ENCODE assay signal across 2 cellular contexts in the genomic region with DNA sequence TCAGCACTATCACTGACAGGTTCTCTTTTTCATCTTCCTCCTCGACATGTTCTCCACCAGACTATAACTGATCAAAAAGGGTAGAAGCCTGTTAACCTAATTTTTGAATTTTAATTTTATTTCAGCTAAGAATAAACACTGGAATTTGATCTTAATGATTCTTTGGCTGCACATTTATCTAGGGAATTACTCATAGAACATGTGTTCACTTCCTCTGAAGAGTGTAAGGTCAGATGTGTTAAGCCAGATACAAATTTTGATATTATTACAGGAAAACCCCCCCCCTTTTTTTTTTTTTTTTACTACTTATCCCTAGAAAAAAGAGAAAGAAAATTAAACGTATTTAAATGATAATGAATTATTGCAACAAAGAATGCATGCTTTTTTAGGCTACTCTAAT.
TF ChIP-seq lines count a peak whose summit lies in the region.

No MANE protein-coding gene starts in this region.

TF ChIP-seq in A549, 52 proteins besides CTCF, POLR2A, EP300 and RAD21:
- no peak for TF ChIP-seq CEBPB (IDR thresholded peaks at IDR 0.05)
- no peak for TF ChIP-seq RNF2 (IDR thresholded peaks at IDR 0.05; ENCODE audit: borderline replicate concordance, low read depth)
- no peak for TF ChIP-seq KDM5A (IDR thresholded peaks at IDR 0.05)
- no peak for TF ChIP-seq HMGXB4 (CRISPR knock-in tag; IDR thresholded peaks at IDR 0.05; ENCODE audit: borderline replicate concordance)
- no peak for TF ChIP-seq ZNF302 (CRISPR knock-in tag; IDR thresholded peaks at IDR 0.05)
- no peak for TF ChIP-seq CHD2 (IDR thresholded peaks at IDR 0.05; ENCODE audit: low read length, partially characterized antibody)
- TF ChIP-seq RFX5 (IDR thresholded peaks at IDR 0.05): no peak
- no peak for TF ChIP-seq BHLHE40 (IDR thresholded peaks at IDR 0.05; ENCODE audit: low read depth, low read length)
- no peak for TF ChIP-seq FOXS1 (CRISPR knock-in tag; IDR thresholded peaks at IDR 0.05)
- TF ChIP-seq, protein P1, sequence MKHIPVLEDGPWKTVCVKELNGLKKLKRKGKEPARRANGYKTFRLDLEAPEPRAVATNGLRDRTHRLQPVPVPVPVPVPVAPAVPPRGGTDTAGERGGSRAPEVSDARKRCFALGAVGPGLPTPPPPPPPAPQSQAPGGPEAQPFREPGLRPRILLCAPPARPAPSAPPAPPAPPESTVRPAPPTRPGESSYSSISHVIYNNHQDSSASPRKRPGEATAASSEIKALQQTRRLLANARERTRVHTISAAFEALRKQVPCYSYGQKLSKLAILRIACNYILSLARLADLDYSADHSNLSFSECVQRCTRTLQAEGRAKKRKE (CRISPR knock-in tag; IDR thresholded peaks at IDR 0.05; ENCODE audit: low read depth): no peak
- TF ChIP-seq ESRRA (IDR thresholded peaks at IDR 0.05; ENCODE audit: borderline replicate concordance, low read length): no peak
- TF ChIP-seq FOSB (CRISPR knock-in tag; IDR thresholded peaks at IDR 0.05): no peak
- no peak for TF ChIP-seq GATA3 (IDR thresholded peaks at IDR 0.05; ENCODE audit: borderline replicate concordance)

TF ChIP-seq in IMR-90, 13 proteins besides CTCF, POLR2A, EP300 and RAD21:
- TF ChIP-seq NFE2L2 (IDR thresholded peaks at IDR 0.05; ENCODE audit: low read depth, low read length) (no peak), MAZ (IDR thresholded peaks at IDR 0.05; ENCODE audit: borderline replicate concordance, low read depth, low read length) (no peak), RFX5 (IDR thresholded peaks at IDR 0.05; ENCODE audit: low read depth, low read length) (no peak), CEBPB (IDR thresholded peaks at IDR 0.05; ENCODE audit: low read depth, low read length) (no peak), USF2 (IDR thresholded peaks at IDR 0.05; ENCODE audit: low read depth, low read length) (no peak), FOS (IDR thresholded peaks at IDR 0.05; ENCODE audit: low read depth, low read length) (no peak), SMC3 (IDR thresholded peaks at IDR 0.05; ENCODE audit: low read depth, low read length) (no peak), RCOR1 (IDR thresholded peaks at IDR 0.05; ENCODE audit: insufficient replicate concordance, low read length) (no peak), BHLHE40 (IDR thresholded peaks at IDR 0.05; ENCODE audit: low read depth, low read length) (no peak), MAFK (IDR thresholded peaks at IDR 0.05; ENCODE audit: low read depth, low read length) (no peak), MXI1 (IDR thresholded peaks at IDR 0.05; ENCODE audit: borderline replicate concordance, low read depth, low read length) (no peak), CHD1 (IDR thresholded peaks at IDR 0.05; ENCODE audit: low read depth, low read length) (no peak), ELK1 (IDR thresholded peaks at IDR 0.05; ENCODE audit: borderline replicate concordance, low read depth, low read length) (no peak)
